19 cellular contexts compared by ENCODE assay signal in genomic region chr2:95276244-95276887, GRCh38. TPM values are rescaled to one million over a fixed set of nuclear protein-coding genes. Genes with fewer than 3 reads are reported as not detected.
A peak's percentile ranks its signal among the peaks of the same experiment; 100 is the strongest.
DNase-seq lines count a peak whose midpoint lies in the region; ATAC-seq and TF ChIP-seq lines count a peak whose summit lies in the region.
"Had no signal": no experiment of that assay in that cellular context is flagged by ENCODE, and none has a peak within 500 bp of the region (broad histone marks: within the 10 kb centered on the region; RNA-seq: fewer than 3 reads in every experiment).

No MANE protein-coding gene starts in this region.

- no peak for TF ChIP-seq CTCF in body of pancreas (IDR thresholded peaks at IDR 0.05)
- TF ChIP-seq CTCF in mucosa of descending colon (IDR thresholded peaks at IDR 0.05): no peak
- no peak for TF ChIP-seq CTCF in suprapubic skin (IDR thresholded peaks at IDR 0.05)
- no peak for TF ChIP-seq CTCF in osteocyte (IDR thresholded peaks at IDR 0.05)

- CTCF ChIA-PET in naive thymus-derived CD4-positive, alpha-beta T cell (lab: Charles Lee): no interaction called here

- TF ChIP-seq EP300 in suprapubic skin (IDR thresholded peaks at IDR 0.05): no peak

- no peak for TF ChIP-seq POLR2A in body of pancreas (IDR thresholded peaks at IDR 0.05)
- no peak for TF ChIP-seq POLR2A in suprapubic skin (IDR thresholded peaks at IDR 0.05)

- H3K4me3 Mint-ChIP-seq in osteocyte (ENCODE audit: unreplicated experiment): no peak overlapping the region
- no peak overlapping the region for H3K4me3 Mint-ChIP-seq in naive thymus-derived CD4-positive, alpha-beta T cell
- H3K4me3 Mint-ChIP-seq: activated CD8-positive, alpha-beta memory T cell treated with anti-CD3 and anti-CD28 coated beads, Interleukin-2, amount 10 ng/mL, durations not matched to agents 7 days and 5 days; activated T-helper 17 cell treated with anti-CD3 and anti-CD28 coated beads, Interleukin-2, amount 50 U/mL, for 72 hours; immature natural killer cell had no signal

- H3K27me3 Mint-ChIP-seq in osteocyte (ENCODE audit: unreplicated experiment): no peaks in the 10 kb centered on the region
- H3K27me3 Mint-ChIP-seq in naive thymus-derived CD4-positive, alpha-beta T cell: no peaks in the 10 kb centered on the region
- H3K27me3 Mint-ChIP-seq: activated CD8-positive, alpha-beta memory T cell treated with anti-CD3 and anti-CD28 coated beads, Interleukin-2, amount 10 ng/mL, durations not matched to agents 7 days and 5 days; activated T-helper 17 cell treated with anti-CD3 and anti-CD28 coated beads, Interleukin-2, amount 50 U/mL, for 72 hours had no signal

- POLR2A ChIA-PET in naive thymus-derived CD4-positive, alpha-beta T cell (lab: Charles Lee): no interaction called here

- no peak for DNase-seq in NT2/D1 (ENCODE audit: low read depth, low spot score)
- peak in 3 of 4 donors; percentile 1 to 10 (median 7) for DNase-seq in body of pancreas
- DNase-seq in mucosa of descending colon: peak in 2 of 3 donors; percentile 36 to 46
- peak; percentile 57 to 72 for DNase-seq in suprapubic skin (ENCODE audit: low spot score in 2 of 2)
- no peak for DNase-seq in stimulated activated naive CD4-positive, alpha-beta T cell (lab: John Stamatoyannopoulos, UW)
- DNase-seq in osteocyte (ENCODE audit: extremely low spot score, unreplicated experiment): no peak
- no peak for DNase-seq in naive thymus-derived CD4-positive, alpha-beta T cell
- DNase-seq: activated CD4-positive, alpha-beta T cell treated with anti-CD3 and anti-CD28 coated beads for 48 hours; activated CD8-positive, alpha-beta memory T cell treated with anti-CD3 and anti-CD28 coated beads, Interleukin-2, amount 10 ng/mL, durations not matched to agents 7 days and 5 days; AML-193; immature natural killer cell; NCI-H1105 treated with DMSO at 0.1 percent for 48 hours; NCI-H524 treated with DMSO at 0.1 percent for 48 hours; SIG-M5; stimulated activated naive CD4-positive, alpha-beta T cell treated with Interleukin-2 at 50 U/mL for 16 hours had no signal

- no peak overlapping the region for H3K27ac Mint-ChIP-seq in osteocyte (ENCODE audit: unreplicated experiment)
- H3K27ac Mint-ChIP-seq in naive thymus-derived CD4-positive, alpha-beta T cell: no peak overlapping the region
- H3K27ac Mint-ChIP-seq: activated CD8-positive, alpha-beta memory T cell treated with anti-CD3 and anti-CD28 coated beads, Interleukin-2, amount 10 ng/mL, durations not matched to agents 7 days and 5 days; activated T-helper 17 cell treated with anti-CD3 and anti-CD28 coated beads, Interleukin-2, amount 50 U/mL, for 72 hours; immature natural killer cell had no signal

- no peaks in the 10 kb centered on the region for H3K27me3 ChIP-seq in NT2/D1 (ENCODE audit: insufficient read depth, insufficient read length)
- no peaks in the 10 kb centered on the region for H3K27me3 ChIP-seq in body of pancreas
- no peaks in the 10 kb centered on the region for H3K27me3 ChIP-seq in suprapubic skin
- no peaks in the 10 kb centered on the region for H3K27me3 ChIP-seq in naive thymus-derived CD4-positive, alpha-beta T cell (ENCODE audit: control insufficient read depth in 2 of 2, insufficient read depth in 2 of 2, low read length in 2 of 2)
- H3K27me3 ChIP-seq: tibial nerve had no signal

- intact Hi-C loops in body of pancreas (cut with DNase I) (no loop called here), mucosa of descending colon (cut with DNase I, micrococcal nuclease) (no loop called here)
- intact Hi-C loops in naive thymus-derived CD4-positive, alpha-beta T cell (cut with micrococcal nuclease): no loop called here

- H3K9ac ChIP-seq in NT2/D1 (ENCODE audit: insufficient read length, low read depth): peak overlapping the region; percentile 8

- no peak overlapping the region for H3K4me3 ChIP-seq in NT2/D1 (ENCODE audit: insufficient read length, low read depth)
- no peak overlapping the region for H3K4me3 ChIP-seq in body of pancreas
- H3K4me3 ChIP-seq in mucosa of descending colon: no peak overlapping the region
- H3K4me3 ChIP-seq in suprapubic skin: peak overlapping the region; percentile 48
- H3K4me3 ChIP-seq in naive thymus-derived CD4-positive, alpha-beta T cell (ENCODE audit: low read length): no peak overlapping the region
- H3K4me3 ChIP-seq: tibial nerve had no signal

- H3K4me1 ChIP-seq in NT2/D1 (ENCODE audit: insufficient read depth, insufficient read length) (peaks cover 36% of the 10 kb centered on the region), body of pancreas (peaks cover 52% of the 10 kb centered on the region), mucosa of descending colon (ENCODE audit: low read depth) (peaks cover 23% of the 10 kb centered on the region), suprapubic skin (peaks cover 56% of the 10 kb centered on the region)
- H3K4me1 ChIP-seq in naive thymus-derived CD4-positive, alpha-beta T cell (ENCODE audit: control insufficient read depth in 2 of 2, insufficient read depth in 2 of 2, low read length in 2 of 2): no peaks in the 10 kb centered on the region
- H3K4me1 ChIP-seq: tibial nerve had no signal

- H3K9me3 ChIP-seq in NT2/D1 (ENCODE audit: insufficient read depth, low read length): no peaks in the 10 kb centered on the region
- H3K9me3 ChIP-seq in body of pancreas: no peaks in the 10 kb centered on the region
- no peaks in the 10 kb centered on the region for H3K9me3 ChIP-seq in mucosa of descending colon
- H3K9me3 ChIP-seq in suprapubic skin: no peaks in the 10 kb centered on the region
- no peaks in the 10 kb centered on the region for H3K9me3 ChIP-seq in naive thymus-derived CD4-positive, alpha-beta T cell (ENCODE audit: control insufficient read depth in 2 of 3, low read length in 3 of 3)
- H3K9me3 ChIP-seq: tibial nerve had no signal

- H3K27ac ChIP-seq in body of pancreas (peak overlapping the region in 1 of 4 donors; percentile 10), suprapubic skin (peak overlapping the region; percentile 90)
- H3K27ac ChIP-seq in naive thymus-derived CD4-positive, alpha-beta T cell (ENCODE audit: low read depth, low read length): no peak overlapping the region
- H3K27ac ChIP-seq: tibial nerve had no signal

- ATAC-seq in body of pancreas (no peak), mucosa of descending colon (no peak)
- ATAC-seq in naive thymus-derived CD4-positive, alpha-beta T cell: no peak
- ATAC-seq: activated CD8-positive, alpha-beta memory T cell treated with anti-CD3 and anti-CD28 coated beads, Interleukin-2, amount 10 ng/mL, durations not matched to agents 7 days and 5 days; activated T-helper 17 cell treated with anti-CD3 and anti-CD28 coated beads, Interleukin-2, amount 50 U/mL, for 72 hours; HCT116 had no signal

- no peaks in the 10 kb centered on the region for H3K9me3 Mint-ChIP-seq in osteocyte (ENCODE audit: unreplicated experiment)
- H3K9me3 Mint-ChIP-seq in naive thymus-derived CD4-positive, alpha-beta T cell: no peaks in the 10 kb centered on the region
- H3K9me3 Mint-ChIP-seq: activated T-helper 17 cell treated with anti-CD3 and anti-CD28 coated beads, Interleukin-2, amount 50 U/mL, for 72 hours had no signal

- H3K36me3 ChIP-seq in NT2/D1 (ENCODE audit: insufficient read depth, insufficient read length, low read length) (no peaks in the 10 kb centered on the region), body of pancreas (replicated peaks in 1 of 2; ENCODE audit: insufficient read depth in 1 of 2, low read depth in 2 of 2) (no peaks in the 10 kb centered on the region), mucosa of descending colon (ENCODE audit: low read depth) (no peaks in the 10 kb centered on the region), suprapubic skin (peaks cover 8% of the 10 kb centered on the region)
- no peaks in the 10 kb centered on the region for H3K36me3 ChIP-seq in naive thymus-derived CD4-positive, alpha-beta T cell (ENCODE audit: control insufficient read depth in 2 of 3, insufficient read depth in 3 of 3, low read length in 3 of 3)

- no peaks in the 10 kb centered on the region for H3K4me1 Mint-ChIP-seq in osteocyte (ENCODE audit: unreplicated experiment)
- no peaks in the 10 kb centered on the region for H3K4me1 Mint-ChIP-seq in naive thymus-derived CD4-positive, alpha-beta T cell
- H3K4me1 Mint-ChIP-seq: activated CD8-positive, alpha-beta memory T cell treated with anti-CD3 and anti-CD28 coated beads, Interleukin-2, amount 10 ng/mL, durations not matched to agents 7 days and 5 days; activated T-helper 17 cell treated with anti-CD3 and anti-CD28 coated beads, Interleukin-2, amount 50 U/mL, for 72 hours; immature natural killer cell had no signal

- H3K36me3 Mint-ChIP-seq in osteocyte (ENCODE audit: unreplicated experiment): no peaks in the 10 kb centered on the region
- H3K36me3 Mint-ChIP-seq in naive thymus-derived CD4-positive, alpha-beta T cell: no peaks in the 10 kb centered on the region
- H3K36me3 Mint-ChIP-seq: activated CD8-positive, alpha-beta memory T cell treated with anti-CD3 and anti-CD28 coated beads, Interleukin-2, amount 10 ng/mL, durations not matched to agents 7 days and 5 days; immature natural killer cell had no signal

- 84 to 91% methylated on average over 8 to 18 of the region's 22 CpGs for WGBS in body of pancreas, 2 donors
- 85% methylated on average over 11 of the region's 22 CpGs for WGBS in suprapubic skin

RNA-seq across cellular contexts. Expression of gene PROM2, which starts 2.1 kb away (rescaled TPM):
- total RNA-seq in body of pancreas (10 to 100 TPM; 17.6 to 31.6 TPM), mucosa of descending colon (10 to 100 TPM; 24.4 to 44.0 (median 35.8) TPM), suprapubic skin (100 to 1,000 TPM in 2 of 4 donors, 10 to 100 TPM in 2; 96.8 to 166 (median 131) TPM), osteocyte (1.3 and 1.6 TPM in 2 replicates)
- 1 to 10 TPM in 1 of 5 experiments, under 1 TPM in 4; 0.24 to 1.2 (median 0.57) TPM for total RNA-seq in naive thymus-derived CD4-positive, alpha-beta T cell
- not detected for polyA plus RNA-seq in naive thymus-derived CD4-positive, alpha-beta T cell
- polyA plus RNA-seq: immature natural killer cell had no signal

RNA-seq across cellular contexts. Expression of gene KCNIP3, which starts 20.8 kb away (rescaled TPM):
- 1 to 10 TPM; 1.6 to 2.9 TPM for total RNA-seq in body of pancreas
- total RNA-seq in mucosa of descending colon: 10 to 100 TPM in 1 of 3 donors, 1 to 10 TPM in 2; 3.0 to 12.5 (median 4.1) TPM
- 10 to 100 TPM in 3 of 4 donors, 1 to 10 TPM in 1; 7.1 to 21.6 (median 13.6) TPM for total RNA-seq in suprapubic skin
- total RNA-seq in osteocyte: 0.57 and 1.4 TPM in 2 replicates
- total RNA-seq in naive thymus-derived CD4-positive, alpha-beta T cell: 1 to 10 TPM in 1 of 5 experiments, not detected in 4; 1.0 TPM
- polyA plus RNA-seq in naive thymus-derived CD4-positive, alpha-beta T cell: not detected
- total RNA-seq: activated CD8-positive, alpha-beta memory T cell treated with anti-CD3 and anti-CD28 coated beads, Interleukin-2, amount 10 ng/mL, durations not matched to agents 7 days and 5 days; activated T-helper 17 cell treated with anti-CD3 and anti-CD28 coated beads, Interleukin-2, amount 50 U/mL, for 72 hours; T-helper 1 cell treated with Interleukin-12 subunit alpha and Interleukin-12 subunit beta and Interleukin-4 antibody, amounts not matched to agents 30 ng/mL and 1 ng/mL, for 36 hours had no signal
- polyA plus RNA-seq: immature natural killer cell had no signal

Comparison
In these comparisons a context has a peak if more than half of its experiments do, and no peak if none do; other contexts are left out.
1. DNase-seq: peak in body of pancreas (3 of 4), mucosa of descending colon (2 of 3) and suprapubic skin (2 of 2); none in NT2/D1 (single experiment), stimulated activated naive CD4-positive, alpha-beta T cell (0 of 6), osteocyte (single experiment) and naive thymus-derived CD4-positive, alpha-beta T cell (0 of 9).